ENCODE assay signal across 8 cellular contexts in genomic region chr9:33025572-33026347, GRCh38. TPM values are rescaled to one million over a fixed set of nuclear protein-coding genes. Genes with fewer than 3 reads are reported as not detected.
DNase-seq lines count a peak whose midpoint lies in the region; ATAC-seq, FAIRE-seq and TF ChIP-seq lines count a peak whose summit lies in the region.

No MANE protein-coding gene starts in this region.

- peak overlapping the region; percentile 100 for H3K4me3 ChIP-seq in bronchial epithelial cell (ENCODE audit: low read depth, low read length)
- H3K4me3 ChIP-seq in kidney (ENCODE audit: low read length in 2 of 2), result peak overlapping the region; percentile 94 to 95

- peak overlapping the region; percentile 93 for H3K4me3 Mint-ChIP-seq in WTC11

- H3K27me3 ChIP-seq in bronchial epithelial cell (ENCODE audit: control insufficient read depth, insufficient read depth, low read length), result no peaks in the 10 kb centered on the region

- H3K27ac ChIP-seq in kidney (ENCODE audit: low read depth in 2 of 2, low read length in 2 of 2), result peak overlapping the region; percentile 100

- no peaks in the 10 kb centered on the region for H3K9me3 Mint-ChIP-seq in WTC11

- H3K4me1 Mint-ChIP-seq in WTC11, result peaks cover 25% of the 10 kb centered on the region

- peaks cover 19% of the 10 kb centered on the region in 2 donors for H3K4me1 ChIP-seq in kidney (ENCODE audit: control insufficient read depth in 1 of 2, insufficient read depth in 1 of 2, low read depth in 1 of 2, low read length in 2 of 2)

- H3K36me3 Mint-ChIP-seq in WTC11, result peaks cover 52% of the 10 kb centered on the region

- CTCF ChIA-PET in WTC11 (lab: Charles Lee), result interaction anchor here (0.5 to 0.9 kb wide), 2 partner anchors 11 to 1430 kb away, joined by 3 read pairs; no protein-coding TSS in a partner anchor

- no peaks in the 10 kb centered on the region for H3K27me3 Mint-ChIP-seq in WTC11 (ENCODE audit: low read depth)

- H3K9ac ChIP-seq in kidney (ENCODE audit: low read length in 2 of 2), result peak overlapping the region; percentile 99 to 100

- POLR2A ChIA-PET in WTC11 (lab: Charles Lee), result interaction anchor here (1.0 to 2.3 kb wide), 11 partner anchors 9 to 420 kb away, joined by 3 to 11 read pairs (median 4); partner anchors contain the start of genes NFX1 and SMU1

- intact Hi-C loops in kidney (cut with DNase I), result no loop called here

- H3K36me3 ChIP-seq in bronchial epithelial cell (ENCODE audit: control insufficient read depth, insufficient read depth, low read length) (peaks cover 5% of the 10 kb centered on the region), kidney (ENCODE audit: control insufficient read depth in 1 of 2, insufficient read depth in 2 of 2, low read length in 2 of 2) (peaks cover 10 to 11% of the 10 kb centered on the region in 2 donors)

- TF ChIP-seq CTCF in WTC11 (IDR thresholded peaks at IDR 0.05), result no peak
- TF ChIP-seq CTCF in bronchial epithelial cell (IDR thresholded peaks at IDR 0.05; ENCODE audit: insufficient read depth, low read length, severe bottlenecking), result no peak
- no peak for TF ChIP-seq CTCF in kidney (IDR thresholded peaks at IDR 0.05; ENCODE audit: borderline replicate concordance, extremely low read depth, insufficient read depth)

- peak; percentile 74 to 81 for DNase-seq in NCI-H1930 (lab: John Stamatoyannopoulos, UW)
- DNase-seq in WTC11 (ENCODE audit: low spot score), result peak; percentile 82
- peak; percentile 41 for DNase-seq in bronchial epithelial cell (ENCODE audit: low read depth)
- DNase-seq in kidney, result peak; percentile 89
- DNase-seq in stimulated activated CD4-positive, alpha-beta T cell treated with anti-CD3 and anti-CD28 coated beads, Interleukin-1b, Interleukin-23, amount 100 ng/mL, for 1 hour (ENCODE audit: low read depth in 2 of 2), result peak; percentile 48 to 72
- no peak for DNase-seq in middle frontal gyrus (ENCODE audit: extremely low spot score, low spot score)

- FAIRE-seq in bronchial epithelial cell (lab: Jason Lieb, UNC), result no peak
- no peak for FAIRE-seq in kidney (lab: Jason Lieb, UNC)

- ATAC-seq in GM18498 (IDR thresholded peaks at IDR 0.05; ENCODE audit: unreplicated experiment), result peak; percentile 45
- peak; percentile 47 for ATAC-seq in HG02852 (IDR thresholded peaks at IDR 0.05; ENCODE audit: unreplicated experiment)
- ATAC-seq in WTC11, result peak; percentile 70

- peak overlapping the region; percentile 84 for H3K27ac Mint-ChIP-seq in WTC11

- no peaks in the 10 kb centered on the region for H3K9me3 ChIP-seq in kidney (ENCODE audit: control insufficient read depth in 1 of 2, low read length in 2 of 2)

TF ChIP-seq in WTC11, 78 proteins besides CTCF, POLR2A, EP300 and RAD21:
- TF ChIP-seq KAT7 (CRISPR knock-in tag; IDR thresholded peaks at IDR 0.05; ENCODE audit: borderline replicate concordance), result no peak
- no peak for TF ChIP-seq GRHL2 (CRISPR knock-in tag; IDR thresholded peaks at IDR 0.05; ENCODE audit: insufficient replicate concordance, severe bottlenecking)
- TF ChIP-seq, protein P1, sequence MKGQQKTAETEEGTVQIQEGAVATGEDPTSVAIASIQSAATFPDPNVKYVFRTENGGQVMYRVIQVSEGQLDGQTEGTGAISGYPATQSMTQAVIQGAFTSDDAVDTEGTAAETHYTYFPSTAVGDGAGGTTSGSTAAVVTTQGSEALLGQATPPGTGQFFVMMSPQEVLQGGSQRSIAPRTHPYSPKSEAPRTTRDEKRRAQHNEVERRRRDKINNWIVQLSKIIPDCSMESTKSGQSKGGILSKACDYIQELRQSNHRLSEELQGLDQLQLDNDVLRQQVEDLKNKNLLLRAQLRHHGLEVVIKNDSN (CRISPR knock-in tag; IDR thresholded peaks at IDR 0.05), result peak; percentile 22; the same call in 1 of the 2 replicates

RNA-seq across cellular contexts. Expression of gene DNAJA1, which starts 0.7 kb away (rescaled TPM):
- total RNA-seq in WTC11 (2021) (74.5 to 96.5 TPM (median 95.6 TPM) in 3 replicates), bronchial epithelial cell (26.1 and 27.3 TPM in 2 replicates), kidney (105 TPM)
- 132 TPM for polyA plus RNA-seq in kidney (ENCODE audit: insufficient read depth, low read depth, low replicate concordance)

RNA-seq across cellular contexts. Expression of gene APTX, which starts 24.3 kb away (rescaled TPM):
- total RNA-seq in WTC11 (2021) (36.7 to 40.0 TPM (median 39.0 TPM) in 3 replicates), bronchial epithelial cell (66.6 and 67.5 TPM in 2 replicates), kidney (25.5 TPM)
- 34.9 TPM for polyA plus RNA-seq in kidney (ENCODE audit: insufficient read depth, low read depth, low replicate concordance)

RNA-seq across cellular contexts. Expression of gene SMU1, which starts 50.7 kb away (rescaled TPM):
- total RNA-seq in WTC11 (2021), result 23.2 to 23.3 TPM (median 23.2 TPM) in 3 replicates
- total RNA-seq in bronchial epithelial cell, result 37.9 and 40.5 TPM in 2 replicates
- 22.0 TPM for total RNA-seq in kidney
- 12.8 TPM for polyA plus RNA-seq in kidney (ENCODE audit: insufficient read depth, low read depth, low replicate concordance)
